Comparison of ENCODE assay signal across 24 cellular contexts in the genomic region with DNA sequence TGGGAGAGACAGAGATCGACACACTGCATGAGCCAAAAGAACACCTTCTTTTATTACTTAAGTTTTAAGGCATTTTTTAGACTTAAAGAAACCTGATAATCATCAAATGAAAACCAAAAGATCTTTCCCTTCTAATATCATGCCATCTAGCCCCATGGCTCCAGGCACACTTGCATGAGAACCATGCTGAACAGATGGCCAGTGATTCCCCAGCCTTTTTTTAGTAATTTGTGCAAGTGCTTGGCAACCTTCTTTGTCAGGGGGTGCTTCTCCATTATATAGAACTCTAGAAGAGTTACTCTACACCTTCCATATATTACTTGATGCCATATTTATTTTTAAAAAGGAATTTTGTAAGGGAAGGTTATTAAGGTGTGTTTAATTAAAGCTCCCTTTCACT.
"Had no signal": no experiment of that assay in that cellular context is flagged by ENCODE, and none has a peak within 500 bp of the region (broad histone marks: within the 10 kb centered on the region; RNA-seq: fewer than 3 reads in every experiment).

No MANE protein-coding gene starts in this region.

- DNase-seq: natural killer cell; occipital lobe; ovary; posterior cingulate gyrus; psoas muscle; right cardiac atrium; right lobe of liver; sigmoid colon; small intestine; stimulated activated CD4-positive, alpha-beta T cell treated with anti-CD3 and anti-CD28 coated beads, Interleukin-15, amount 100 ng/mL, for 24 hours; stimulated activated CD4-positive, alpha-beta T cell treated with anti-CD3 and anti-CD28 coated beads, Interleukin-2, amount 100 ng/mL, for 24 hours; stimulated activated CD4-positive, alpha-beta T cell treated with anti-CD3 and anti-CD28 coated beads, Interleukin-2, amount 100 ng/mL, for 48 hours; stimulated activated CD4-positive, alpha-beta T cell treated with anti-CD3 and anti-CD28 coated beads, Interleukin-4, amount 100 ng/mL, for 24 hours; stimulated activated CD8-positive, alpha-beta memory T cell treated with anti-CD3 and anti-CD28 coated beads, Interleukin-4, amount 100 ng/mL, for 48 hours; stimulated activated naive CD4-positive, alpha-beta T cell; stimulated activated naive CD8-positive, alpha-beta T cell treated with anti-CD3 and anti-CD28 coated beads, Interleukin-15, amount 100 ng/mL, for 72 hours; stimulated activated naive CD8-positive, alpha-beta T cell treated with anti-CD3 and anti-CD28 coated beads, Interleukin-15, Interleukin-2, amounts not matched to agents 100 U/mL and 50 U/mL, for 24 hours; substantia nigra; testis; tibial artery; transverse colon; upper lobe of right lung; uterus had no signal

- ATAC-seq: natural killer cell; psoas muscle; right cardiac atrium; right lobe of liver; stimulated activated memory B cell treated with anti-CD40 and anti-IgM and Interleukin-4, amounts not matched to agents 10 μg/mL and 1 μg/mL and 100 μg/mL, for 72 hours; stimulated activated naive CD8-positive, alpha-beta T cell treated with anti-CD3 and anti-CD28 coated beads, Interleukin-15, amount 100 ng/mL, for 72 hours; stimulated activated naive CD8-positive, alpha-beta T cell treated with anti-CD3 and anti-CD28 coated beads, Interleukin-15, Interleukin-2, amounts not matched to agents 100 U/mL and 50 U/mL, for 24 hours; upper lobe of right lung had no signal
